In genomic region chr20:49218739-49219090, GRCh38 we compare ENCODE assay signal across 8 cellular contexts. TPM values are rescaled to one million over a fixed set of nuclear protein-coding genes. Genes with fewer than 3 reads are reported as not detected.
A peak's percentile ranks its signal among the peaks of the same experiment; 100 is the strongest.
DNase-seq lines count a peak whose midpoint lies in the region; ATAC-seq and TF ChIP-seq lines count a peak whose summit lies in the region.
"Not testable (repeated sequence)": the region's sequence is repeated elsewhere in the genome, so short reads cannot be mapped to it uniquely, and the experiment has no call there.

No MANE protein-coding gene starts in this region.

- H3K9me3 Mint-ChIP-seq in chondrocyte (ENCODE audit: low read depth), result not testable (repeated sequence)

- peak overlapping the region; percentile 88 for H3K4me2 ChIP-seq in PC-3 (ENCODE audit: low read length)

- peak overlapping the region; percentile 79 for H3K27ac ChIP-seq in A673 (ENCODE audit: low read depth, low read length, poor library complexity, severe bottlenecking)
- H3K27ac ChIP-seq in HEK293 (ENCODE audit: extremely low read depth, low read depth, low read length), result not testable (repeated sequence)
- peak overlapping the region; percentile 23 for H3K27ac ChIP-seq in PC-3 (ENCODE audit: low read length)
- H3K27ac ChIP-seq in muscle layer of colon (ENCODE audit: low read depth, low read length), result peak overlapping the region; percentile 71
- H3K27ac ChIP-seq in skin epidermis, result peak overlapping the region in 17 of 21 experiments; percentile 42 to 95 (median 82)

- not testable (repeated sequence) for H3K9me3 ChIP-seq in A673 (ENCODE audit: low read depth, low read length, poor library complexity, severe bottlenecking); HEK293 (ENCODE audit: control insufficient read depth, insufficient read depth, low read depth, low read length); PC-3 (ENCODE audit: low read length); muscle layer of colon (ENCODE audit: low read length)

- intact Hi-C loops in A673 (cut with micrococcal nuclease; ENCODE audit: unreplicated experiment); PC-3 (cut with micrococcal nuclease): not testable (repeated sequence)
- intact Hi-C loops in Right ventricle myocardium inferior (cut with DNase I), result loop anchor here (2.0 kb wide), 1 partner anchor 30 kb away; the partner anchor contains the start of gene STAU1

- peaks cover 24% of the 10 kb centered on the region for H3K4me1 Mint-ChIP-seq in chondrocyte (ENCODE audit: low read depth)

- H3K4me3 ChIP-seq in A673 (ENCODE audit: low read depth, low read length, poor library complexity, severe bottlenecking), result peak overlapping the region; percentile 75
- H3K4me3 ChIP-seq in HEK293 (ENCODE audit: low read depth, low read length), result not testable (repeated sequence)
- peak overlapping the region; percentile 82; the same call in 1 of the 2 replicates for H3K4me3 ChIP-seq in PC-3 (ENCODE audit: low read length)
- H3K4me3 ChIP-seq in muscle layer of colon (ENCODE audit: low read depth in 1 of 2, low read length in 2 of 2), result peak overlapping the region in 1 of 2 donors; percentile 88
- H3K4me3 ChIP-seq in skin epidermis, result peak overlapping the region in 5 of 7 experiments; percentile 79 to 84 (median 82)

- not testable (repeated sequence) for H3K9me2 ChIP-seq in PC-3 (replicated peaks; ENCODE audit: low read length)

- not testable (repeated sequence) for H3F3A ChIP-seq in PC-3 (ENCODE audit: low read length, unreplicated experiment)

- H3K9ac ChIP-seq in PC-3 (ENCODE audit: low read length), result peak overlapping the region; percentile 55
- H3K9ac ChIP-seq in muscle layer of colon (ENCODE audit: low read length), result not testable (repeated sequence)

- ATAC-seq in PC-3, Right ventricle myocardium inferior: not testable (repeated sequence)

- not testable (repeated sequence) for TF ChIP-seq CTCF in A673 (conservative IDR thresholded peaks at IDR 0.05; ENCODE audit: low read depth, low read length); PC-3 (conservative IDR thresholded peaks at IDR 0.05; ENCODE audit: low read depth, low read length); chondrocyte (IDR thresholded peaks at IDR 0.05)
- TF ChIP-seq CTCF in HEK293 (tag by site-specific recombination; IDR thresholded peaks at IDR 0.05), result 0 out of 2 replicates have a peak, but pooled peaks have one; percentile 13

- H3K4me1 ChIP-seq in A673 (ENCODE audit: insufficient read depth, low read length, poor library complexity, severe bottlenecking) (peaks cover 13% of the 10 kb centered on the region), PC-3 (ENCODE audit: insufficient read depth, low read length) (peaks cover 15% of the 10 kb centered on the region)
- H3K4me1 ChIP-seq in HEK293 (ENCODE audit: control insufficient read depth, insufficient read depth, low read length); muscle layer of colon (ENCODE audit: insufficient read depth, low read length): not testable (repeated sequence)

- H3K36me3 ChIP-seq in A673 (ENCODE audit: insufficient read depth, low read length, poor library complexity, severe bottlenecking) (peaks cover 16% of the 10 kb centered on the region), HEK293 (ENCODE audit: control insufficient read depth in 2 of 2, insufficient read depth in 1 of 2, low read length in 2 of 2) (peaks cover 14 to 22% of the 10 kb centered on the region in 2 experiments; a peak in 2 of 3 replicates), PC-3 (ENCODE audit: low read depth, low read length) (peaks cover 23% of the 10 kb centered on the region; the same call in 1 of the 2 replicates), muscle layer of colon (ENCODE audit: insufficient read depth, low read length) (peaks cover 18% of the 10 kb centered on the region)

- not testable (repeated sequence) for H3K27me3 Mint-ChIP-seq in chondrocyte (ENCODE audit: low read depth)

- peak overlapping the region; percentile 96 for H3K4me3 Mint-ChIP-seq in chondrocyte (ENCODE audit: unreplicated experiment)

- POLR2A ChIA-PET in A673 (lab: Charles Lee; ENCODE audit: low non-redundant PET), result interaction anchor here (0.5 to 0.7 kb wide), 3 partner anchors 42 to 331 kb away, joined by 5 to 13 read pairs (median 11); no protein-coding TSS in a partner anchor
- POLR2A ChIA-PET in HEK293 (lab: Yijun Ruan, JAX), result interaction anchor here (0.6 to 1.0 kb wide), 8 partner anchors 18 to 1523 kb away, joined by 3 to 9 read pairs (median 4); no protein-coding TSS in a partner anchor
- POLR2A ChIA-PET in PC-3 (lab: Charles Lee; ENCODE audit: unreplicated experiment), result interaction anchor here (0.5 to 0.7 kb wide), 4 partner anchors 11 to 326 kb away, joined by 3 to 7 read pairs (median 3); partner anchors contain the start of gene ZNFX1

- H2AFZ ChIP-seq in PC-3 (ENCODE audit: low read length), result peak overlapping the region; percentile 79

- peak overlapping the region; percentile 91 for H3K27ac Mint-ChIP-seq in chondrocyte (ENCODE audit: unreplicated experiment)

- not testable (repeated sequence) for H3K27me3 ChIP-seq in A673 (replicated peaks; ENCODE audit: insufficient read depth, low read depth, low read length, poor library complexity); PC-3 (ENCODE audit: low read length); muscle layer of colon (ENCODE audit: control insufficient read depth in 1 of 2, insufficient read depth in 2 of 2, low read length in 2 of 2)

- peaks cover 29% of the 10 kb centered on the region for H3K79me2 ChIP-seq in PC-3 (ENCODE audit: low read length)

- CTCF ChIA-PET in A673 (lab: Charles Lee), result interaction anchor here (0.6 to 0.8 kb wide), 5 partner anchors 82 to 323 kb away, joined by 3 to 14 read pairs (median 6); no protein-coding TSS in a partner anchor
- CTCF ChIA-PET in HEK293 (lab: Yijun Ruan, JAX), result interaction anchor here (0.7 to 4.4 kb wide), 4 partner anchors 72 to 90 kb away, joined by 3 to 101 read pairs (median 8); no protein-coding TSS in a partner anchor
- CTCF ChIA-PET in PC-3 (lab: Charles Lee), result interaction anchor here (0.7 kb wide), 2 partner anchors 37 to 44 kb away, joined by 6 read pairs; no protein-coding TSS in a partner anchor

- TSS peak; percentile 100 for BruUV-seq in A673 (replicated peaks; lab: Mats Ljungman, UMichigan)
- BruUV-seq in PC-3 (replicated peaks; lab: Mats Ljungman, UMichigan), result TSS peak; percentile 99

- not testable (repeated sequence) for H4K20me1 ChIP-seq in PC-3 (ENCODE audit: low read length)

- DNase-seq in A673 (ENCODE audit: low spot score); PC-3; chondrocyte (ENCODE audit: low spot score): not testable (repeated sequence)
- peak; percentile 62 for DNase-seq in activated CD8-positive, alpha-beta memory T cell treated with anti-CD3 and anti-CD28 coated beads, Interleukin-2, amount 50 U/mL, for 48 hours
- DNase-seq in Right ventricle myocardium inferior (ENCODE audit: missing footprints), result peak; percentile 67

- not testable (repeated sequence) for H3K36me3 Mint-ChIP-seq in chondrocyte (ENCODE audit: low read depth)

TF ChIP-seq in HEK293, 187 proteins besides CTCF, POLR2A, EP300 and RAD21:
- TF ChIP-seq, protein P1, sequence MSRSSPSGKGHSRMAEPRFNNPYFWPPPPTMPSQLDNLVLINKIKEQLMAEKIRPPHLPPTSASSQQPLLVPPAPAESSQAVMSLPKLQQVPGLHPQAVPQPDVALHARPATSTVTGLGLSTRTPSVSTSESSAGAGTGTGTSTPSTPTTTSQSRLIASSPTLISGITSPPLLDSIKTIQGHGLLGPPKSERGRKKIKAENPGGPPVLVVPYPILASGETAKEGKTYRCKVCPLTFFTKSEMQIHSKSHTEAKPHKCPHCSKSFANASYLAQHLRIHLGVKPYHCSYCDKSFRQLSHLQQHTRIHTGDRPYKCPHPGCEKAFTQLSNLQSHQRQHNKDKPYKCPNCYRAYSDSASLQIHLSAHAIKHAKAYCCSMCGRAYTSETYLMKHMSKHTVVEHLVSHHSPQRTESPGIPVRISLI (tag by site-specific recombination; IDR thresholded peaks at IDR 0.05), result peak; percentile 67; the same call in 1 of the 2 replicates
- TF ChIP-seq ZNF18 (tag by site-specific recombination; IDR thresholded peaks at IDR 0.05), result 0 out of 2 replicates have a peak, but pooled peaks have one; percentile 10

RNA-seq across cellular contexts. Expression of gene DDX27, which starts 0.5 kb away (rescaled TPM):
- total RNA-seq in A673 (2021) (62.4 and 62.9 TPM in 2 replicates), PC-3 (2014; rRNA removed) (80.8 and 97.3 TPM in 2 replicates), chondrocyte (23.3 to 25.9 TPM (median 23.7 TPM) in 3 replicates), Right ventricle myocardium inferior (15.8 TPM)

RNA-seq across cellular contexts. Expression of gene STAU1, which starts 30.6 kb away (rescaled TPM):
- total RNA-seq in A673 (2021) (96.2 and 104 TPM in 2 replicates), PC-3 (2014; rRNA removed) (87.8 and 111 TPM in 2 replicates), chondrocyte (76.8 to 77.6 TPM (median 77.2 TPM) in 3 replicates), Right ventricle myocardium inferior (60.7 TPM)

RNA-seq across cellular contexts. Expression of gene ZNFX1, which starts 59.1 kb away (rescaled TPM):
- 15.4 and 19.0 TPM in 2 replicates for total RNA-seq in A673 (2021)
- 18.8 and 18.9 TPM in 2 replicates for total RNA-seq in PC-3 (2014; rRNA removed)
- total RNA-seq in chondrocyte, result 36.0 to 38.7 TPM (median 36.4 TPM) in 3 replicates
- total RNA-seq in Right ventricle myocardium inferior, result 21.0 TPM
